In the genomic region with DNA sequence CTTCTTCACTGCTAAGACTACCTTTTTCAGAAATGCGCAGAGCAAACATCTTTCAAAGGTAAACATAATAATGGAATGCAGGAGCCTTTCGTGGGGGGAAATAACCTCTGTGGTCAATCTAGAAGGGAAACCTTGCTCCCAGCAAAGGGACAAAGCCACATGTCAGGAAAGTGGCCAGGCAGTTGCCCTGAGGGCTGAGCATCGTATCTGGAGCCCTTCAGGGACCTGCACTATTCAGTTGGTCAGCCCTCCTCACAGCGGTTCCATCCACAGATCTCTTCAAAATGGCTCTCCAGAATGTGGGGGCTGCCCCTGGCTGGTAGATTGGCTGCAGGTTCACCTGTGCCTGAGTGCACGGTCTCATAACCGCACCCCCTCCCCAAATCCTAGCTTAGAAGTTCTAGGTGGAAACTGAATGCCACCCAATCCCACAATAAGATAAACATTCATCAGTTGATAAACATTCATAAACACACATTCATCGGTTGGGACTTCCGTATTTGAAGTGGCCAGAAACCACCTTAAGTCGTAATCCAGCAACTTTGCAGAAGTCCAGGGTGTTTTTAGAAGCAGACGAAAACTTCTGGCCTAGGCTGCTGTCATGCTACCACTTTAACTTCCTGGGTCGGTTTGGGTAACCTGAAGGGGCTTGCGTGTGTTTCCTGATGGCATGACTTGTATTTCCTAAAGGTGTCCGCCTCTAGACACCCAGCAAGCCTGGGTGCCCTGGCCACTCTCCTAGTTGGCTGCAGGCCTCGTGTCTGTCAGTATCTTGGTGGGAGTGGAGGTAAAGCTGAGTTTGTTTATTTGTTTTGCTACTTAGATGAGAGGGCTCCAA, we compare ENCODE assay signal across 8 cellular contexts. TPM values are rescaled to one million over a fixed set of nuclear protein-coding genes. Genes with fewer than 3 reads are reported as not detected.
A peak's percentile ranks its signal among the peaks of the same experiment; 100 is the strongest.
DNase-seq lines count a peak whose midpoint lies in the region; ATAC-seq, FAIRE-seq and TF ChIP-seq lines count a peak whose summit lies in the region.

No MANE protein-coding gene starts in this region.

- H3K9me3 ChIP-seq in adrenal gland (replicated peaks in 1 of 3) (no peaks in the 10 kb centered on the region), suprapubic skin (no peaks in the 10 kb centered on the region)

- no peak for TF ChIP-seq POLR2A in GM12891 (IDR thresholded peaks at IDR 0.05; ENCODE audit: low read depth, low read length)
- no peak for TF ChIP-seq POLR2A in NB4 (IDR thresholded peaks at IDR 0.05; ENCODE audit: extremely low read depth, insufficient read length)
- TF ChIP-seq POLR2A in adrenal gland (IDR thresholded peaks at IDR 0.05): no peak
- TF ChIP-seq POLR2A in suprapubic skin (IDR thresholded peaks at IDR 0.05): no peak

- intact Hi-C loops in adrenal gland (cut with DNase I): no loop called here

- H3K4me1 ChIP-seq in adrenal gland (replicated peaks in 1 of 2) (peaks cover 52 to 77% of the 10 kb centered on the region in 2 donors), suprapubic skin (peaks cover 54% of the 10 kb centered on the region)

- no peak for TF ChIP-seq EP300 in suprapubic skin (IDR thresholded peaks at IDR 0.05)

- TF ChIP-seq CTCF in NB4 (IDR thresholded peaks at IDR 0.05; ENCODE audit: low read depth, low read length) (no peak), adrenal gland (IDR thresholded peaks at IDR 0.05) (no peak), suprapubic skin (IDR thresholded peaks at IDR 0.05) (no peak), D721Med (IDR thresholded peaks at IDR 0.05; ENCODE audit: insufficient read depth, missing control alignments) (no peak)

- DNase-seq in GM12891 (ENCODE audit: insufficient read length, low spot score) (no peak), NB4 (ENCODE audit: low read depth) (peak; percentile 84), adrenal gland (no peak), left lobe of liver (ENCODE audit: low spot score) (no peak), suprapubic skin (ENCODE audit: low spot score in 2 of 2) (no peak), D721Med (ENCODE audit: insufficient read length, low spot score) (no peak), NCI-H128 (lab: John Stamatoyannopoulos, UW; ENCODE audit: unreplicated experiment) (no peak)

- H3K27ac ChIP-seq in adrenal gland (peak overlapping the region; percentile 52 to 90 (median 67)), suprapubic skin (peak overlapping the region; percentile 78)

- ATAC-seq in left lobe of liver: peak; percentile 10
- ATAC-seq in HG02642 (IDR thresholded peaks at IDR 0.05; ENCODE audit: poor library complexity, unreplicated experiment): no peak

- no peaks in the 10 kb centered on the region for H3K27me3 ChIP-seq in adrenal gland
- H3K27me3 ChIP-seq in suprapubic skin: no peaks in the 10 kb centered on the region

- WGBS in adrenal gland, 4 donors: 53 to 67% (median 61%) methylated on average over 12 to 14 of the region's 14 CpGs
- WGBS in suprapubic skin: 77% methylated on average over 10 of the region's 14 CpGs

- H3K36me3 ChIP-seq in adrenal gland (replicated peaks in 1 of 2): no peaks in the 10 kb centered on the region
- H3K36me3 ChIP-seq in suprapubic skin: no peaks in the 10 kb centered on the region

- FAIRE-seq in GM12891 (lab: Jason Lieb, UNC) (peak; percentile 35), D721Med (lab: Jason Lieb, UNC) (no peak)

- peak overlapping the region; percentile 79 for H3K4me3 ChIP-seq in NB4 (ENCODE audit: low read depth, low read length)
- H3K4me3 ChIP-seq in adrenal gland: peak overlapping the region in 2 of 4 donors; percentile 20 to 64
- H3K4me3 ChIP-seq in suprapubic skin: peak overlapping the region; percentile 63

TF ChIP-seq in GM12891, 5 proteins besides CTCF, POLR2A, EP300 and RAD21:
- TF ChIP-seq TAF1 (IDR thresholded peaks at IDR 0.05; ENCODE audit: low read depth, low read length) (no peak), SPI1 (IDR thresholded peaks at IDR 0.05; ENCODE audit: low read depth, low read length) (peak; percentile 79)

RNA-seq across cellular contexts. Expression of gene RASSF5, which starts 50.5 kb away (rescaled TPM):
- 51.8 TPM for polyA plus RNA-seq in GM12891 (2012; ENCODE audit: low read depth, missing spikeins)
- total RNA-seq in adrenal gland: 10 to 100 TPM; 22.8 to 57.9 (median 38.7) TPM
- 10 to 100 TPM in 2 of 3 donors, 1 to 10 TPM in 1; 9.3 to 25.2 (median 10.4) TPM for polyA plus RNA-seq in adrenal gland
- total RNA-seq in left lobe of liver: 13.1 TPM
- 10 to 100 TPM; 34.8 to 74.5 (median 64.9) TPM for total RNA-seq in suprapubic skin

RNA-seq across cellular contexts. Expression of gene EIF2D, which starts 54.4 kb away (rescaled TPM):
- 84.7 TPM for polyA plus RNA-seq in GM12891 (2012; ENCODE audit: low read depth, missing spikeins)
- total RNA-seq in adrenal gland (10 to 100 TPM; 31.6 to 73.1 (median 52.2) TPM), left lobe of liver (19.2 TPM), suprapubic skin (10 to 100 TPM; 55.0 to 69.1 (median 61.1) TPM)
- polyA plus RNA-seq in adrenal gland: 10 to 100 TPM; 39.5 to 95.4 (median 78.6) TPM
